ENCODE assay signal across 8 cellular contexts in the genomic region with DNA sequence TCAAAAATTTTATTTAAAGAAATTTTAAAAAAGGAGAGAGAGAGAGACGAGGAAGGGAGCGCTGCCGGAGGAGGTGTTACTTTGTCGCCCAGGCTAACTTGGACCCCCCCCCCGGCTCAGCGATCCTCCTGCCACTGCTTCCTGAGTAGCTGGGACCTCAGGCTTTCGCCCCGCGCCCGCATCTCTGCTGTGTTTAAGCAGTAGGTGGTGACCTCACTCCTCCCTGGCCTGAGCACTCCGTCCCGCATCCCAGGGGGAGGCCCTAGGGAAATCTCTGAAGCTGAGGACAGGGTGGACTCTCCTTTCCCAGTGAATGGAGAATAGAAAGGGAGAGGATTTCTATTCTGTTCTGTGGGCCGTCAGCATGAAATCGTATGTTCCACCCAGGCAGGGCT.
DNase-seq lines count a peak whose midpoint lies in the region; ATAC-seq and TF ChIP-seq lines count a peak whose summit lies in the region.

No MANE protein-coding gene starts in this region.

- CTCF ChIA-PET in AG04449 (lab: Yijun Ruan, JAX) (no interaction called here), RWPE1 (lab: Yijun Ruan, JAX) (no interaction called here)

- no peaks in the 10 kb centered on the region for H3K27me3 ChIP-seq in iPS-20b (ENCODE audit: insufficient read depth, low read length)

- DNase-seq in AG04449 (ENCODE audit: low read depth, low spot score) (no peak), RWPE1 (ENCODE audit: low spot score) (no peak), astrocyte of the spinal cord (ENCODE audit: low read depth, low spot score) (no peak), SKM-1 treated with dmso at 0.1 percent for 144 hours (lab: John Stamatoyannopoulos, UW; ENCODE audit: unreplicated experiment) (no peak), NCI-H1694 treated with DMSO at 0.1 percent for 48 hours (lab: John Stamatoyannopoulos, UW) (no peak)
- DNase-seq in stimulated activated CD4-positive, alpha-beta T cell treated with anti-CD3 and anti-CD28 coated beads, Interleukin-12 subunit alpha, Interleukin-12 subunit beta, amount 100 ng/mL, for 4 hours: peak; percentile 23

- POLR2A ChIA-PET in AG04449 (lab: Yijun Ruan, JAX): no interaction called here
- POLR2A ChIA-PET in RWPE1 (lab: Yijun Ruan, JAX; ENCODE audit: low non-redundant PET): no interaction called here

- H3K9me3 ChIP-seq in iPS-20b (ENCODE audit: insufficient read depth, low read depth, low read length): peaks cover 8% of the 10 kb centered on the region; the same call in 1 of the 2 replicates

- peak overlapping the region; percentile 81 for H3K9ac ChIP-seq in iPS-20b (ENCODE audit: low read depth, low read length)

- in situ Hi-C loops in astrocyte of the spinal cord (cut with HindIII; ENCODE audit: low sequenced_read_pairs): no loop called here

- ATAC-seq in GM21717 (IDR thresholded peaks at IDR 0.05; ENCODE audit: unreplicated experiment): peak; percentile 11

- no peaks in the 10 kb centered on the region for H3K4me1 ChIP-seq in iPS-20b (ENCODE audit: insufficient read depth, low read length)

- no peak for TF ChIP-seq CTCF in AG04449 (IDR thresholded peaks at IDR 0.05; ENCODE audit: insufficient read depth, low read length, missing control alignments)
- TF ChIP-seq CTCF in RWPE1 (conservative IDR thresholded peaks at IDR 0.05; ENCODE audit: low read depth): no peak
- no peak for TF ChIP-seq CTCF in astrocyte of the spinal cord (IDR thresholded peaks at IDR 0.05; ENCODE audit: low read depth, low read length)

- no peaks in the 10 kb centered on the region for H3K36me3 ChIP-seq in iPS-20b (ENCODE audit: insufficient read depth, low read depth, low read length)

- peak overlapping the region; percentile 83 for H3K4me3 ChIP-seq in AG04449 (ENCODE audit: low read depth, low read length)
- H3K4me3 ChIP-seq in astrocyte of the spinal cord (ENCODE audit: low read depth, low read length): peak overlapping the region; percentile 99
- H3K4me3 ChIP-seq in iPS-20b (ENCODE audit: low read length): peak overlapping the region; percentile 94

- H3K27ac ChIP-seq in RWPE1 (peak overlapping the region; percentile 85), iPS-20b (ENCODE audit: low read length) (no peak overlapping the region)
